Comparison of ENCODE assay signal across 9 cellular contexts in genomic region chr11:2097356-2097997, GRCh38. TPM values are rescaled to one million over a fixed set of nuclear protein-coding genes. Genes with fewer than 3 reads are reported as not detected.
DNase-seq lines count a peak whose midpoint lies in the region; ATAC-seq and TF ChIP-seq lines count a peak whose summit lies in the region.
"Had no signal": no experiment of that assay in that cellular context is flagged by ENCODE, and none has a peak within 500 bp of the region (broad histone marks: within the 10 kb centered on the region; RNA-seq: fewer than 3 reads in every experiment).

No MANE protein-coding gene starts in this region.

- peak overlapping the region; percentile 81 for H3K14ac ChIP-seq in H9 (ENCODE audit: insufficient read depth, low read length)

- H3K9me3 ChIP-seq in H9 (ENCODE audit: control insufficient read depth, low read depth, low read length) = no peaks in the 10 kb centered on the region

- DNase-seq in H9 (peak; percentile 76), astrocyte of the spinal cord (ENCODE audit: low read depth, low spot score) (peak; percentile 91), iPS-NIHi7 (ENCODE audit: extremely low spot score) (peak; percentile 85), KBM-7 (no peak), NCI-H526 treated with DMSO at 0.1 percent for 48 hours (lab: John Stamatoyannopoulos, UW) (no peak), DMS114 treated with DMSO at 0.1 percent for 48 hours (lab: John Stamatoyannopoulos, UW; ENCODE audit: unreplicated experiment) (no peak)
- DNase-seq: glutamatergic neuron had no signal

- H3K27me3 Mint-ChIP-seq in H9 (ENCODE audit: low read depth) = peaks cover 40% of the 10 kb centered on the region

- no peaks in the 10 kb centered on the region for H4K20me1 ChIP-seq in H9 (ENCODE audit: control insufficient read depth, insufficient read depth, insufficient read length)

- no peaks in the 10 kb centered on the region for H3K4me1 ChIP-seq in H9 (ENCODE audit: insufficient read depth, low read length)

- H2AFZ ChIP-seq in H9 (ENCODE audit: low read length) = no peak overlapping the region

- H3K4me3 Mint-ChIP-seq in H9 = no peak overlapping the region

- H3K9ac ChIP-seq in H9 (ENCODE audit: extremely low read depth, insufficient read length, low read length) = no peak overlapping the region

- no peak overlapping the region for H3K56ac ChIP-seq in H9 (ENCODE audit: insufficient read length, low read depth, low read length)

- H3K9me3 Mint-ChIP-seq in H9 = peaks cover 0 to 2% of the 10 kb centered on the region in 2 experiments; a peak in 1 of 5 replicates

- H2BK15ac ChIP-seq in H9 (ENCODE audit: low read depth, low read length) = no peak overlapping the region

- peak overlapping the region in 2 of 3 experiments; percentile 80 to 85; a peak in 1 of 7 replicates for H3K27ac Mint-ChIP-seq in H9

- H3K23ac ChIP-seq in H9 (ENCODE audit: insufficient read length, low read depth, low read length) = no peak overlapping the region

- no peak overlapping the region for H3K4ac ChIP-seq in H9 (ENCODE audit: low read depth, low read length)

- no peak overlapping the region for H2BK5ac ChIP-seq in H9 (ENCODE audit: insufficient read length, low read length)

- no peaks in the 10 kb centered on the region for H3K79me1 ChIP-seq in H9 (ENCODE audit: insufficient read depth, low read depth, low read length, poor library complexity, severe bottlenecking)

- no peak overlapping the region for H4K5ac ChIP-seq in H9 (ENCODE audit: insufficient read length, low read depth, low read length)

- H3T11ph ChIP-seq in H9 (ENCODE audit: low read length) = no peak overlapping the region

- no peak overlapping the region for H2BK12ac ChIP-seq in H9 (ENCODE audit: insufficient read length, low read depth, low read length)

- H3K27ac ChIP-seq in H9 (ENCODE audit: insufficient read length, low read depth, low read length) (no peak overlapping the region), skin epidermis (peak overlapping the region in 11 of 21 experiments; percentile 6 to 81 (median 54))

- TF ChIP-seq CTCF in H9 (conservative IDR thresholded peaks at IDR 0.05) (no peak), astrocyte of the spinal cord (IDR thresholded peaks at IDR 0.05; ENCODE audit: low read depth, low read length) (no peak)

- H3K4me3 ChIP-seq in astrocyte of the spinal cord (ENCODE audit: low read depth, low read length) = no peak overlapping the region
- H3K4me3 ChIP-seq in skin epidermis = no peak overlapping the region

- H2AK5ac ChIP-seq in H9 (ENCODE audit: insufficient read length, low read length) = no peak overlapping the region

- no peak overlapping the region for H2BK20ac ChIP-seq in H9 (ENCODE audit: low read depth, low read length, poor library complexity, severe bottlenecking)

- no CpG with 5 or more reads among the region's 28 CpGs for WGBS in H9 (ENCODE audit: extremely low coverage, insufficient read length, low lambda C conversion rate)

- H3K18ac ChIP-seq in H9 (ENCODE audit: insufficient read length, low read depth, low read length) = peak overlapping the region; percentile 80

- in situ Hi-C loops in astrocyte of the spinal cord (cut with HindIII; ENCODE audit: low sequenced_read_pairs) (no loop called here), KBM-7 (cut with MboI; ENCODE audit: low pct_unique_long_range_greater_than_20kb, low sequenced_read_pairs) (no loop called here)

- no peak for ATAC-seq in GM21825 (IDR thresholded peaks at IDR 0.05; ENCODE audit: unreplicated experiment)

- H3K4me1 Mint-ChIP-seq in H9 = peaks cover 18 to 25% of the 10 kb centered on the region in 2 experiments

- no peaks in the 10 kb centered on the region for H3K79me2 ChIP-seq in H9 (ENCODE audit: insufficient read depth, low read length)

- H3K23me2 ChIP-seq in H9 (ENCODE audit: insufficient read length, low read depth, low read length, poor library complexity, severe bottlenecking) = no peaks in the 10 kb centered on the region

- H4K91ac ChIP-seq in H9 (ENCODE audit: insufficient read length, low read depth, low read length) = no peak overlapping the region

- peaks cover 0 to 4% (median 0%) of the 10 kb centered on the region in 3 experiments; a peak in 2 of 7 replicates for H3K36me3 Mint-ChIP-seq in H9 (ENCODE audit: insufficient read depth in 1 of 3, low read depth in 3 of 3)

- H4K8ac ChIP-seq in H9 (replicated peaks; ENCODE audit: insufficient read length, low read depth, low read length) = no peak overlapping the region

- no peak overlapping the region for H3K4me2 ChIP-seq in H9 (ENCODE audit: insufficient read depth, insufficient read length, low read length)

- H3K27me3 ChIP-seq in H9 (ENCODE audit: insufficient read depth, low read length) = no peaks in the 10 kb centered on the region

- H2BK120ac ChIP-seq in H9 (ENCODE audit: low read depth, low read length, poor library complexity, severe bottlenecking) = no peak overlapping the region

RNA-seq across cellular contexts. Expression of gene IGF2, which starts 41.7 kb away (rescaled TPM):
- 2.8 and 3.1 TPM in 2 replicates for total RNA-seq in H9 (2021)

Comparison
In these comparisons a context has a peak if more than half of its experiments do, and no peak if none do; other contexts are left out.
1. DNase-seq: peak in H9 (single experiment), astrocyte of the spinal cord (single experiment) and iPS-NIHi7 (single experiment); none in KBM-7 (single experiment), NCI-H526 treated with DMSO at 0.1 percent for 48 hours (single experiment) and DMS114 treated with DMSO at 0.1 percent for 48 hours (single experiment).